11 cellular contexts compared by ENCODE assay signal in the genomic region with DNA sequence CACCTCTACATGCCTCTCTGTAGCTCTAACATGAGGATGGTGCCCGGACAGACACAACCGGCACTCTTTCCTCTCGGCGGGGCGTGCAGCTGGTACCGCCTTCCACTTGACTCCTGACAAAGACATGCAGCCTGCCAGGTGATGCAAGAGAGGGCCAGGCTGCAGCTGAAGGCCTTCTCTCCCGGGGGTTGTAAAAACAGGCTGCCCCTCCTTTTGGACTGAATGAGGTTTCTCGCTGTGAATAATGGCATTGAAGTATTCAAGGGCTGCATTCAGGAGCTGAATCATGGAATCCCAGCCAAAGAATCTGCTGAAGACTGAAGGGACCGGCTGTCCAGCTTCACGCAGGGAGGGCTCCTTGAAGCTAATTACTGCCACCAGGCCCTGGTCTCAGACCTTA.
DNase-seq lines count a peak whose midpoint lies in the region; ATAC-seq and TF ChIP-seq lines count a peak whose summit lies in the region.
"Had no signal": no experiment of that assay in that cellular context is flagged by ENCODE, and none has a peak within 500 bp of the region (broad histone marks: within the 10 kb centered on the region; RNA-seq: fewer than 3 reads in every experiment).

No MANE protein-coding gene starts in this region.

- H3K9me3 ChIP-seq in upper lobe of left lung: no peaks in the 10 kb centered on the region
- H3K9me3 ChIP-seq: A549 had no signal

- CTCF ChIA-PET in activated naive CD4-positive, alpha-beta T cell treated with anti-CD3 and anti-CD28 coated beads for 36 hours (lab: Charles Lee): interaction anchor here (0.6 to 1.4 kb wide), 3 partner anchors 16 to 277 kb away, joined by 3 to 5 read pairs (median 3); no protein-coding TSS in a partner anchor

- TF ChIP-seq CTCF in upper lobe of left lung (IDR thresholded peaks at IDR 0.05): no peak

- H3K36me3 ChIP-seq in upper lobe of left lung: no peaks in the 10 kb centered on the region

- peak in 1 of 2 donors; percentile 14 for ATAC-seq in upper lobe of left lung (ENCODE audit: low FRiP score in 2 of 2)
- ATAC-seq in GM21786 (IDR thresholded peaks at IDR 0.05; ENCODE audit: unreplicated experiment): no peak
- ATAC-seq: A549, GM12878, T-helper 17 cell had no signal

- no peaks in the 10 kb centered on the region for H3K27me3 Mint-ChIP-seq in activated naive CD4-positive, alpha-beta T cell treated with anti-CD3 and anti-CD28 coated beads for 36 hours (ENCODE audit: low read depth)

- intact Hi-C loops in activated naive CD4-positive, alpha-beta T cell treated with anti-CD3 and anti-CD28 coated beads for 36 hours (cut with micrococcal nuclease): no loop called here

- H3K36me3 Mint-ChIP-seq in activated naive CD4-positive, alpha-beta T cell treated with anti-CD3 and anti-CD28 coated beads for 36 hours (ENCODE audit: low read depth): no peaks in the 10 kb centered on the region

- H3K27ac Mint-ChIP-seq in activated naive CD4-positive, alpha-beta T cell treated with anti-CD3 and anti-CD28 coated beads for 36 hours: no peak overlapping the region
- H3K27ac Mint-ChIP-seq: T-helper 17 cell had no signal

- no peak for TF ChIP-seq EP300 in upper lobe of left lung (IDR thresholded peaks at IDR 0.05)

- H3K9me3 Mint-ChIP-seq in activated naive CD4-positive, alpha-beta T cell treated with anti-CD3 and anti-CD28 coated beads for 36 hours: no peaks in the 10 kb centered on the region

- peak; percentile 80 to 89 for DNase-seq in NCI-H2081 (lab: John Stamatoyannopoulos, UW)
- no peak for DNase-seq in NCI-H2081 treated with DMSO at 0.1 percent for 48 hours (lab: John Stamatoyannopoulos, UW)
- peak in 40 of 58 donors; percentile 15 to 82 (median 52) for DNase-seq in anterior cingulate cortex (lab: John Stamatoyannopoulos, UW)
- DNase-seq in kidney glomerular epithelial cell (lab: John Stamatoyannopoulos, UW): peak; percentile 55
- DNase-seq in upper lobe of left lung: peak; percentile 13 to 47
- DNase-seq in activated naive CD4-positive, alpha-beta T cell treated with anti-CD3 and anti-CD28 coated beads for 36 hours: no peak
- DNase-seq in GF-D8 (lab: John Stamatoyannopoulos, UW): no peak
- DNase-seq: T-helper 17 cell had no signal

- TF ChIP-seq POLR2A in upper lobe of left lung (IDR thresholded peaks at IDR 0.05): no peak

- H3K4me1 ChIP-seq in upper lobe of left lung: peaks cover 10 to 23% (median 15%) of the 10 kb centered on the region in 4 donors

- WGBS in upper lobe of left lung, 2 donors: 79% methylated on average over 10 of the region's 10 CpGs; no CpG with 5 or more reads in 1 of the 2 donors

- no peak overlapping the region for H3K4me3 ChIP-seq in upper lobe of left lung
- H3K4me3 ChIP-seq: A549, GM12878 had no signal

- no peaks in the 10 kb centered on the region for H3K27me3 ChIP-seq in upper lobe of left lung

- H3K27ac ChIP-seq in upper lobe of left lung: no peak overlapping the region
- H3K27ac ChIP-seq: A549 had no signal

- H3K4me1 Mint-ChIP-seq in activated naive CD4-positive, alpha-beta T cell treated with anti-CD3 and anti-CD28 coated beads for 36 hours (ENCODE audit: low read depth): no peaks in the 10 kb centered on the region

- no peak overlapping the region for H3K4me3 Mint-ChIP-seq in activated naive CD4-positive, alpha-beta T cell treated with anti-CD3 and anti-CD28 coated beads for 36 hours
- H3K4me3 Mint-ChIP-seq: T-helper 17 cell had no signal

Comparison
In these comparisons a context has a peak if more than half of its experiments do, and no peak if none do; other contexts are left out.
1. DNase-seq: peak in NCI-H2081 (2 of 2), anterior cingulate cortex (40 of 58), kidney glomerular epithelial cell (single experiment) and upper lobe of left lung (2 of 2); none in NCI-H2081 treated with DMSO at 0.1 percent for 48 hours (single experiment), activated naive CD4-positive, alpha-beta T cell treated with anti-CD3 and anti-CD28 coated beads for 36 hours (single experiment) and GF-D8 (single experiment).